Comparison of ENCODE assay signal across 21 cellular contexts in genomic region chr10:121268363-121268762, GRCh38.
"Had no signal": no experiment of that assay in that cellular context is flagged by ENCODE, and none has a peak within 500 bp of the region (broad histone marks: within the 10 kb centered on the region; RNA-seq: fewer than 3 reads in every experiment).

No MANE protein-coding gene starts in this region.

- H3K9ac ChIP-seq: SK-N-SH had no signal

- H3K27ac ChIP-seq: HL-60, RWPE1 had no signal

- H3K4me1 Mint-ChIP-seq: T-cell had no signal

- H3K9me2 ChIP-seq: SK-N-SH had no signal

- H3K4me2 ChIP-seq: SK-N-SH had no signal

- ATAC-seq: T-cell had no signal

- H3K27ac Mint-ChIP-seq: T-cell had no signal

- H3K36me3 Mint-ChIP-seq: T-cell had no signal

- H3K4me3 Mint-ChIP-seq: T-cell had no signal

- DNase-seq: KBM-7, MV-4-11, NCI-H1048, NCI-H1105, NCI-H1417, NCI-H1436 treated with DMSO at 0.1 percent for 48 hours, NCI-H1694, NCI-H187 treated with DMSO at 0.1 percent for 48 hours, NCI-H2081 treated with DMSO at 0.1 percent for 48 hours, NCI-H2171, NCI-H345, NCI-H446 treated with DMSO at 0.1 percent for 48 hours, NCI-H510A treated with DMSO at 0.1 percent for 48 hours, NCI-H526, NCI-H748 treated with DMSO at 0.1 percent for 48 hours, SHP77, SK-N-SH, SW 1271, T-cell had no signal

- H3K9me3 ChIP-seq: SK-N-SH had no signal
